In genomic region chr15:99168601-99169580, GRCh38 we compare ENCODE assay signal across 11 cellular contexts.
DNase-seq lines count a peak whose midpoint lies in the region; ATAC-seq, FAIRE-seq and TF ChIP-seq lines count a peak whose summit lies in the region.
"Had no signal": no experiment of that assay in that cellular context is flagged by ENCODE, and none has a peak within 500 bp of the region (broad histone marks: within the 10 kb centered on the region; RNA-seq: fewer than 3 reads in every experiment).

No MANE protein-coding gene starts in this region.

- H3K36me3 ChIP-seq in OCI-LY3 (replicated peaks; ENCODE audit: low read depth, low read length) (no peaks in the 10 kb centered on the region), gastroesophageal sphincter (peaks cover 0 to 5% of the 10 kb centered on the region in 2 donors), skeletal muscle tissue (ENCODE audit: control insufficient read depth in 3 of 3, insufficient read depth in 3 of 3, low read length in 3 of 3) (peaks cover 0 to 4% (median under 1%) of the 10 kb centered on the region in 3 donors), HAP-1 (replicated peaks) (no peaks in the 10 kb centered on the region)

- H3K9me3 ChIP-seq in OCI-LY3 (ENCODE audit: insufficient read depth, low read length) (no peaks in the 10 kb centered on the region), gastroesophageal sphincter (no peaks in the 10 kb centered on the region), skeletal muscle tissue (ENCODE audit: control insufficient read depth in 3 of 3, low read length in 3 of 3) (no peaks in the 10 kb centered on the region), HAP-1 (no peaks in the 10 kb centered on the region)

- H3K9ac ChIP-seq in OCI-LY3 (ENCODE audit: low read length), result no peak overlapping the region
- peak overlapping the region; percentile 42 to 70 (median 45) for H3K9ac ChIP-seq in skeletal muscle tissue (ENCODE audit: low read depth in 1 of 3, low read length in 3 of 3)

- H3K27me3 ChIP-seq in OCI-LY3 (ENCODE audit: low read depth, low read length), result no peaks in the 10 kb centered on the region
- no peaks in the 10 kb centered on the region for H3K27me3 ChIP-seq in gastroesophageal sphincter
- no peaks in the 10 kb centered on the region for H3K27me3 ChIP-seq in skeletal muscle tissue (ENCODE audit: control insufficient read depth in 3 of 3, insufficient read depth in 3 of 3, low read length in 3 of 3)
- no peaks in the 10 kb centered on the region for H3K27me3 ChIP-seq in HAP-1 (ENCODE audit: low read depth)

- H3K4me3 ChIP-seq in OCI-LY3 (ENCODE audit: low read length), result no peak overlapping the region
- no peak overlapping the region for H3K4me3 ChIP-seq in gastroesophageal sphincter
- no peak overlapping the region for H3K4me3 ChIP-seq in skeletal muscle tissue (ENCODE audit: low read length in 3 of 3)
- no peak overlapping the region for H3K4me3 ChIP-seq in HAP-1

- no peaks in the 10 kb centered on the region for H4K20me1 ChIP-seq in OCI-LY3 (ENCODE audit: insufficient read depth, low read length)

- 60% methylated on average over 2 of the region's 5 CpGs; no CpG with 5 or more reads in 1 of the 2 donors for WGBS in gastroesophageal sphincter (ENCODE audit: low coverage in 1 of 2), 2 donors

- TF ChIP-seq EP300 in gastroesophageal sphincter (IDR thresholded peaks at IDR 0.05), result no peak

- no peak for FAIRE-seq in H54 (lab: Jason Lieb, UNC)

- DNase-seq in HAP-1 (ENCODE audit: low spot score in 2 of 2) (no peak), NCI-H226 (no peak), H54 (ENCODE audit: insufficient read length, low spot score) (no peak), OCI-M2 (lab: John Stamatoyannopoulos, UW; ENCODE audit: unreplicated experiment) (no peak)
- DNase-seq: activated gamma-delta T cell treated with Interleukin-2 at 50 U/mL for 16 hours, SHP77 treated with DMSO at 0.1 percent for 48 hours had no signal

- peaks cover 26% of the 10 kb centered on the region for H3K4me1 ChIP-seq in OCI-LY3 (ENCODE audit: low read length)
- H3K4me1 ChIP-seq in gastroesophageal sphincter, result peaks cover 12 to 81% (median 16%) of the 10 kb centered on the region in 3 donors
- peaks cover 57 to 85% (median 71%) of the 10 kb centered on the region in 3 donors for H3K4me1 ChIP-seq in skeletal muscle tissue (ENCODE audit: control insufficient read depth in 3 of 3, insufficient read depth in 3 of 3, low read length in 3 of 3)
- H3K4me1 ChIP-seq in HAP-1, result no peaks in the 10 kb centered on the region

- H2AFZ ChIP-seq in OCI-LY3 (ENCODE audit: low read depth, low read length), result no peak overlapping the region

- TF ChIP-seq POLR2A in gastroesophageal sphincter (IDR thresholded peaks at IDR 0.05), result no peak
- no peak for TF ChIP-seq POLR2A in H54 (IDR thresholded peaks at IDR 0.05; ENCODE audit: low read depth, low read length)

- TF ChIP-seq CTCF in OCI-LY3 (IDR thresholded peaks at IDR 0.05; ENCODE audit: low read depth, low read length), result no peak
- TF ChIP-seq CTCF in gastroesophageal sphincter (IDR thresholded peaks at IDR 0.05), result no peak

- ATAC-seq in GM18502 (IDR thresholded peaks at IDR 0.05; ENCODE audit: poor library complexity, unreplicated experiment) (peak; percentile 53), gastroesophageal sphincter (no peak)

- no peak overlapping the region for H3K27ac ChIP-seq in OCI-LY3 (ENCODE audit: low read length)
- peak overlapping the region; percentile 92 to 100 (median 98) for H3K27ac ChIP-seq in gastroesophageal sphincter
- H3K27ac ChIP-seq in skeletal muscle tissue (ENCODE audit: low read depth, low read length), result peak overlapping the region; percentile 97
- H3K27ac ChIP-seq: C4-2B had no signal

- in situ Hi-C loops in HAP-1 (cut with MboI; ENCODE audit: low sequenced_read_pairs), result no loop called here

- no peaks in the 10 kb centered on the region for H3K79me2 ChIP-seq in OCI-LY3 (ENCODE audit: low read length)

- peak overlapping the region; percentile 10; the same call in 1 of the 2 replicates for H3K4me2 ChIP-seq in OCI-LY3 (ENCODE audit: low read length)
